In genomic region chr9:89154651-89155336, GRCh38 we compare ENCODE assay signal across 9 cellular contexts. TPM values are rescaled to one million over a fixed set of nuclear protein-coding genes. Genes with fewer than 3 reads are reported as not detected.
DNase-seq lines count a peak whose midpoint lies in the region; ATAC-seq and TF ChIP-seq lines count a peak whose summit lies in the region.
"Had no signal": no experiment of that assay in that cellular context is flagged by ENCODE, and none has a peak within 500 bp of the region (broad histone marks: within the 10 kb centered on the region; RNA-seq: fewer than 3 reads in every experiment).

No MANE protein-coding gene starts in this region.

- peak; percentile 82 for ATAC-seq in stimulated activated naive CD8-positive, alpha-beta T cell treated with anti-CD3 and anti-CD28 coated beads, Interleukin-15, Interleukin-2, amounts not matched to agents 100 U/mL and 50 U/mL, for 24 hours
- no peak for ATAC-seq in HG02610 (IDR thresholded peaks at IDR 0.05; ENCODE audit: unreplicated experiment)
- ATAC-seq in HG03354 (IDR thresholded peaks at IDR 0.05; ENCODE audit: poor library complexity, severe bottlenecking, unreplicated experiment): no peak

- CTCF ChIA-PET in activated naive CD4-positive, alpha-beta T cell treated with anti-CD3 and anti-CD28 coated beads for 36 hours (lab: Charles Lee): interaction anchor here (0.6 kb wide), 1 partner anchor 154 kb away, joined by 4 read pairs; no protein-coding TSS in a partner anchor
- CTCF ChIA-PET in RWPE1 (lab: Yijun Ruan, JAX): interaction anchor here (0.8 to 1.2 kb wide), 2 partner anchors 12 to 35 kb away, joined by 3 read pairs; no protein-coding TSS in a partner anchor

- no peaks in the 10 kb centered on the region for H3K36me3 Mint-ChIP-seq in activated naive CD4-positive, alpha-beta T cell treated with anti-CD3 and anti-CD28 coated beads for 36 hours (ENCODE audit: low read depth)

- H3K4me1 Mint-ChIP-seq in activated naive CD4-positive, alpha-beta T cell treated with anti-CD3 and anti-CD28 coated beads for 36 hours (ENCODE audit: low read depth): peaks cover 24% of the 10 kb centered on the region

- H3K9me3 Mint-ChIP-seq in activated naive CD4-positive, alpha-beta T cell treated with anti-CD3 and anti-CD28 coated beads for 36 hours: no peaks in the 10 kb centered on the region

- H3K4me3 Mint-ChIP-seq in activated naive CD4-positive, alpha-beta T cell treated with anti-CD3 and anti-CD28 coated beads for 36 hours: no peak overlapping the region

- no peak overlapping the region for H3K27ac Mint-ChIP-seq in activated naive CD4-positive, alpha-beta T cell treated with anti-CD3 and anti-CD28 coated beads for 36 hours

- POLR2A ChIA-PET in RWPE1 (lab: Yijun Ruan, JAX; ENCODE audit: low non-redundant PET): no interaction called here

- H3K27ac ChIP-seq in RWPE1 (peak overlapping the region; percentile 66), epithelial cell of prostate (peak overlapping the region; percentile 92)

- intact Hi-C loops in activated naive CD4-positive, alpha-beta T cell treated with anti-CD3 and anti-CD28 coated beads for 36 hours (cut with micrococcal nuclease): loop anchor here (1.0 to 10.0 kb wide), 4 partner anchors 26 to 852 kb away; no protein-coding TSS in a partner anchor

- DNase-seq in activated naive CD4-positive, alpha-beta T cell treated with anti-CD3 and anti-CD28 coated beads for 36 hours: peak; percentile 67
- DNase-seq in activated naive CD4-positive, alpha-beta T cell treated with anti-CD3 and anti-CD28 coated beads, Interleukin-2, amount 50 U/mL, for 16 hours: no peak
- DNase-seq in RWPE1 (ENCODE audit: low spot score) (peak; percentile 70), epithelial cell of prostate (ENCODE audit: low read depth, low spot score) (peak; percentile 73)
- peak; percentile 13 for DNase-seq in stimulated activated naive CD8-positive, alpha-beta T cell treated with anti-CD3 and anti-CD28 coated beads, Interleukin-15, Interleukin-2, amounts not matched to agents 100 U/mL and 50 U/mL, for 24 hours
- no peak for DNase-seq in activated effector memory CD4-positive, alpha-beta T cell treated with Interleukin-2 at 50 U/mL for 16 hours
- DNase-seq: NCI-H187 treated with DMSO at 0.1 percent for 48 hours had no signal

- no peak for TF ChIP-seq CTCF in RWPE1 (conservative IDR thresholded peaks at IDR 0.05; ENCODE audit: low read depth)

- peaks cover 37% of the 10 kb centered on the region for H3K27me3 Mint-ChIP-seq in activated naive CD4-positive, alpha-beta T cell treated with anti-CD3 and anti-CD28 coated beads for 36 hours (ENCODE audit: low read depth)

RNA-seq across cellular contexts. Expression of gene SHC3, which starts 23.8 kb away (rescaled TPM):
- total RNA-seq in activated naive CD4-positive, alpha-beta T cell treated with anti-CD3 and anti-CD28 coated beads for 36 hours: not detected

Comparison
In these comparisons a context has a peak if more than half of its experiments do, and no peak if none do; other contexts are left out.
1. DNase-seq: peak in activated naive CD4-positive, alpha-beta T cell treated with anti-CD3 and anti-CD28 coated beads for 36 hours (single experiment), RWPE1 (single experiment), epithelial cell of prostate (single experiment) and stimulated activated naive CD8-positive, alpha-beta T cell treated with anti-CD3 and anti-CD28 coated beads, Interleukin-15, Interleukin-2, amounts not matched to agents 100 U/mL and 50 U/mL, for 24 hours (single experiment); none in activated naive CD4-positive, alpha-beta T cell treated with anti-CD3 and anti-CD28 coated beads, Interleukin-2, amount 50 U/mL, for 16 hours (single experiment) and activated effector memory CD4-positive, alpha-beta T cell treated with Interleukin-2 at 50 U/mL for 16 hours (single experiment).